8 cellular contexts compared by ENCODE assay signal in genomic region chr7:2232766-2233520, GRCh38. TPM values are rescaled to one million over a fixed set of nuclear protein-coding genes. Genes with fewer than 3 reads are reported as not detected.
A peak's percentile ranks its signal among the peaks of the same experiment; 100 is the strongest.
DNase-seq lines count a peak whose midpoint lies in the region; FAIRE-seq and TF ChIP-seq lines count a peak whose summit lies in the region.

Gene MAD1L1 (minus strand): TSS chr7:2232945. CDS start chr7:2230133, 2,812 bp downstream.

- peak within 1 kb of the TSS; percentile 25 for H3K14ac ChIP-seq in neuronal stem cell (ENCODE audit: low read length)

- no peaks in the 10 kb centered on the region for H4K20me1 ChIP-seq in MM.1S (ENCODE audit: insufficient read depth, low read length)

- H3K27me3 ChIP-seq in MM.1S (replicated peaks; ENCODE audit: insufficient read depth, low read length) (no peaks in the 10 kb centered on the region), SJSA1 (replicated peaks) (no peaks in the 10 kb centered on the region), neuronal stem cell (ENCODE audit: control insufficient read depth in 3 of 3, insufficient read depth in 3 of 3, low read depth in 1 of 3, low read length in 3 of 3) (no peaks in the 10 kb centered on the region), subcutaneous abdominal adipose tissue (ENCODE audit: control insufficient read depth in 5 of 5, insufficient read depth in 4 of 5, low read length in 5 of 5) (no peaks in the 10 kb centered on the region)

- H2BK15ac ChIP-seq in neuronal stem cell (ENCODE audit: low read length): peak within 1 kb of the TSS; percentile 45

- no peak for TF ChIP-seq CTCF in MM.1S (IDR thresholded peaks at IDR 0.05; ENCODE audit: low read length)

- H3K4me3 ChIP-seq in MM.1S (ENCODE audit: low read length): peak within 1 kb of the TSS; percentile 80
- H3K4me3 ChIP-seq in SJSA1: peak within 1 kb of the TSS; percentile 73
- peak within 1 kb of the TSS; percentile 61 to 94 for H3K4me3 ChIP-seq in neuronal stem cell (ENCODE audit: low read length in 2 of 2)
- peak within 1 kb of the TSS; percentile 79 to 97 (median 83) for H3K4me3 ChIP-seq in subcutaneous abdominal adipose tissue (ENCODE audit: low read depth in 1 of 5, low read length in 5 of 5)

- no peak within 1 kb of the TSS for H4K91ac ChIP-seq in neuronal stem cell (ENCODE audit: low read depth, low read length, poor library complexity)

- no peak within 1 kb of the TSS for H2BK12ac ChIP-seq in neuronal stem cell (ENCODE audit: low read length)

- H2AK5ac ChIP-seq in neuronal stem cell (ENCODE audit: low read depth, low read length): peak within 1 kb of the TSS; percentile 54

- H3K9me3 ChIP-seq in MM.1S (replicated peaks; ENCODE audit: insufficient read depth, low read length) (no peaks in the 10 kb centered on the region), SJSA1 (replicated peaks) (no peaks in the 10 kb centered on the region), neuronal stem cell (replicated peaks in 1 of 2; ENCODE audit: control insufficient read depth in 2 of 2, insufficient read depth in 1 of 2, low read depth in 1 of 2, low read length in 2 of 2) (no peaks in the 10 kb centered on the region), subcutaneous abdominal adipose tissue (ENCODE audit: control insufficient read depth in 5 of 5, low read length in 5 of 5) (no peaks in the 10 kb centered on the region)

- H3K9me2 ChIP-seq in MM.1S (replicated peaks; ENCODE audit: insufficient read depth, low read length): no peaks in the 10 kb centered on the region

- H3K4me1 ChIP-seq in MM.1S (ENCODE audit: low read length) (0 out of 2 replicates have a peak, but pooled peaks cover 4% of the 10 kb centered on the region), SJSA1 (replicated peaks) (peaks cover 14% of the 10 kb centered on the region), neuronal stem cell (ENCODE audit: control insufficient read depth in 2 of 2, insufficient read depth in 1 of 2, low read depth in 1 of 2, low read length in 2 of 2) (peaks cover 4 to 9% of the 10 kb centered on the region in 2 donors), subcutaneous abdominal adipose tissue (ENCODE audit: control insufficient read depth in 5 of 5, insufficient read depth in 5 of 5, low read length in 5 of 5) (peaks cover 0 to 38% (median 34%) of the 10 kb centered on the region in 5 donors)

- H3K9ac ChIP-seq in MM.1S (ENCODE audit: low read length) (peak within 1 kb of the TSS; percentile 90), neuronal stem cell (ENCODE audit: low read depth, low read length, poor library complexity) (peak within 1 kb of the TSS; percentile 98), subcutaneous abdominal adipose tissue (ENCODE audit: low read length in 5 of 5) (peak within 1 kb of the TSS; percentile 84 to 95 (median 91))

- H3K27ac ChIP-seq in MM.1S (ENCODE audit: low read length): no peak within 1 kb of the TSS
- H3K27ac ChIP-seq in SJSA1: peak within 1 kb of the TSS; percentile 39
- peak within 1 kb of the TSS; percentile 32 for H3K27ac ChIP-seq in neuronal stem cell (replicated peaks; ENCODE audit: low read length)
- peak within 1 kb of the TSS; percentile 46 for H3K27ac ChIP-seq in subcutaneous abdominal adipose tissue (ENCODE audit: low read depth, low read length)

- peak within 1 kb of the TSS; percentile 78 for H3K4ac ChIP-seq in neuronal stem cell (ENCODE audit: low read length)

- peak; percentile 96 for TF ChIP-seq POLR2A in H54 (IDR thresholded peaks at IDR 0.05; ENCODE audit: low read depth, low read length)

- FAIRE-seq in H54 (lab: Jason Lieb, UNC): no peak

- peaks cover 12% of the 10 kb centered on the region for H3K79me1 ChIP-seq in neuronal stem cell (ENCODE audit: low read depth, low read length)

- H3K4me2 ChIP-seq in MM.1S (ENCODE audit: low read depth, low read length) (peak within 1 kb of the TSS; percentile 75), neuronal stem cell (ENCODE audit: insufficient read depth, low read length, poor library complexity, severe bottlenecking) (peak within 1 kb of the TSS; percentile 95)

- H3F3A ChIP-seq in MM.1S (ENCODE audit: insufficient read depth, low read length): peaks cover 15% of the 10 kb centered on the region

- WGBS in neuronal stem cell (ENCODE audit: extremely low coverage in 2 of 2, insufficient read length in 2 of 2, insufficient replicate concordance in 1 of 2), 2 donors: no CpG with 5 or more reads among the region's 63 CpGs

- H3K23ac ChIP-seq in neuronal stem cell (ENCODE audit: low read depth, low read length, poor library complexity): peak within 1 kb of the TSS; percentile 85

- DNase-seq in EL: peak; percentile 95
- DNase-seq in H54 (ENCODE audit: insufficient read length, low spot score): peak; percentile 100
- DNase-seq in MM.1S: peak; percentile 90
- DNase-seq in SJSA1 (ENCODE audit: low read depth in 1 of 2, low spot score in 2 of 2): peak; percentile 88 to 92
- DNase-seq in activated naive CD4-positive, alpha-beta T cell (lab: John Stamatoyannopoulos, UW): peak; percentile 48 to 82 (median 71)
- DNase-seq in foreskin melanocyte: peak; percentile 80
- DNase-seq in neuronal stem cell (ENCODE audit: low spot score): peak; percentile 88

- H2BK5ac ChIP-seq in neuronal stem cell (ENCODE audit: low read length): no peak within 1 kb of the TSS

- H3K36me3 ChIP-seq in MM.1S (replicated peaks; ENCODE audit: insufficient read depth, low read length) (no peaks in the 10 kb centered on the region; the same call in none of the 2 replicates), SJSA1 (peaks cover 73% of the 10 kb centered on the region), neuronal stem cell (replicated peaks in 1 of 2; ENCODE audit: control insufficient read depth in 2 of 2, insufficient read depth in 2 of 2, low read length in 2 of 2) (peaks cover 44 to 73% of the 10 kb centered on the region in 2 donors), subcutaneous abdominal adipose tissue (ENCODE audit: control insufficient read depth in 5 of 5, insufficient read depth in 5 of 5, low read length in 5 of 5) (peaks cover 3 to 49% (median 40%) of the 10 kb centered on the region in 5 donors)

- H2AFZ ChIP-seq in MM.1S (ENCODE audit: low read length): peak within 1 kb of the TSS; percentile 92
- H2AFZ ChIP-seq in neuronal stem cell (ENCODE audit: low read length): peak within 1 kb of the TSS; percentile 98

- peak within 1 kb of the TSS; percentile 25 for H4K8ac ChIP-seq in neuronal stem cell (ENCODE audit: low read depth, low read length)

- H2BK120ac ChIP-seq in neuronal stem cell (ENCODE audit: low read depth, low read length): no peak within 1 kb of the TSS

- H3K79me2 ChIP-seq in MM.1S (ENCODE audit: low read length): peaks cover 38% of the 10 kb centered on the region

- peak within 1 kb of the TSS; percentile 98 for H3K18ac ChIP-seq in neuronal stem cell (ENCODE audit: low read length)

RNA-seq across cellular contexts. Expression of gene MAD1L1, which starts in this region (rescaled TPM):
- total RNA-seq in SJSA1 (2014; rRNA removed; shearing (Covaris generic)): 44.0 and 114 TPM in 2 replicates
- 20.0 TPM for polyA plus RNA-seq in neuronal stem cell (2013, experiment 1 of 2)
- 18.9 TPM for polyA plus RNA-seq in neuronal stem cell (2013, experiment 2 of 2)
